8 cellular contexts compared by ENCODE assay signal in genomic region chr1:3623441-3624150, GRCh38. TPM values are rescaled to one million over a fixed set of nuclear protein-coding genes. Genes with fewer than 3 reads are reported as not detected.
A peak's percentile ranks its signal among the peaks of the same experiment; 100 is the strongest.
DNase-seq lines count a peak whose midpoint lies in the region; ATAC-seq lines count a peak whose summit lies in the region.

No MANE protein-coding gene starts in this region.

- H3K4me3 Mint-ChIP-seq in activated naive CD8-positive, alpha-beta T cell treated with anti-CD3 and anti-CD28 coated beads, Interleukin-2, amount 10 ng/mL, durations not matched to agents 7 days and 5 days, result peak overlapping the region; percentile 95
- peak overlapping the region; percentile 89 to 90 for H3K4me3 Mint-ChIP-seq in stimulated activated naive B cell treated with anti-CD40 and anti-IgM and Interleukin-4, amounts not matched to agents 10 μg/mL and 1 μg/mL and 100 μg/mL, for 72 hours

- peak overlapping the region; percentile 94 for H3K4me3 ChIP-seq in HUES6 (ENCODE audit: low read depth, low read length)

- H3K27ac Mint-ChIP-seq in activated naive CD8-positive, alpha-beta T cell treated with anti-CD3 and anti-CD28 coated beads, Interleukin-2, amount 10 ng/mL, durations not matched to agents 7 days and 5 days, result peak overlapping the region; percentile 94
- peak overlapping the region; percentile 63 for H3K27ac Mint-ChIP-seq in stimulated activated naive B cell treated with anti-CD40 and anti-IgM and Interleukin-4, amounts not matched to agents 10 μg/mL and 1 μg/mL and 100 μg/mL, for 72 hours

- H3K36me3 Mint-ChIP-seq in activated naive CD8-positive, alpha-beta T cell treated with anti-CD3 and anti-CD28 coated beads, Interleukin-2, amount 10 ng/mL, durations not matched to agents 7 days and 5 days, result peaks cover 3% of the 10 kb centered on the region
- peaks cover 2 to 7% of the 10 kb centered on the region in 2 donors for H3K36me3 Mint-ChIP-seq in stimulated activated naive B cell treated with anti-CD40 and anti-IgM and Interleukin-4, amounts not matched to agents 10 μg/mL and 1 μg/mL and 100 μg/mL, for 72 hours

- H3K9me3 ChIP-seq in HUES6 (ENCODE audit: control insufficient read depth, insufficient read depth, low read depth, low read length), result no peaks in the 10 kb centered on the region

- no peak for DNase-seq in activated naive CD8-positive, alpha-beta T cell treated with anti-CD3 and anti-CD28 coated beads, Interleukin-2, amount 10 ng/mL, durations not matched to agents 7 days and 5 days
- DNase-seq in iris pigment epithelial cell (ENCODE audit: low read depth) (peak; percentile 9), NCI-H187 treated with DMSO at 0.1 percent for 48 hours (lab: John Stamatoyannopoulos, UW) (no peak), SKM-1 treated with dmso at 0.1 percent for 144 hours (lab: John Stamatoyannopoulos, UW; ENCODE audit: unreplicated experiment) (no peak), NCI-H2029 treated with DMSO at 0.1 percent for 48 hours (lab: John Stamatoyannopoulos, UW) (no peak)
- DNase-seq in stimulated activated naive B cell treated with anti-CD40 and anti-IgM and Interleukin-4, amounts not matched to agents 10 μg/mL and 1 μg/mL and 100 μg/mL, for 72 hours, result no peak
- DNase-seq in activated CD4-positive, CD25-positive, alpha-beta regulatory T cell treated with anti-CD3 and anti-CD28 coated beads, Interleukin-2, amount 50 U/mL, for 72 hours, result no peak

- peaks cover 14% of the 10 kb centered on the region for H3K36me3 ChIP-seq in HUES6 (ENCODE audit: control insufficient read depth, insufficient read depth, low read length)

- H3K4me1 Mint-ChIP-seq in activated naive CD8-positive, alpha-beta T cell treated with anti-CD3 and anti-CD28 coated beads, Interleukin-2, amount 10 ng/mL, durations not matched to agents 7 days and 5 days, result peaks cover 21% of the 10 kb centered on the region
- peaks cover 29 to 45% of the 10 kb centered on the region in 2 donors for H3K4me1 Mint-ChIP-seq in stimulated activated naive B cell treated with anti-CD40 and anti-IgM and Interleukin-4, amounts not matched to agents 10 μg/mL and 1 μg/mL and 100 μg/mL, for 72 hours

- H3K4me1 ChIP-seq in HUES6 (ENCODE audit: control insufficient read depth, insufficient read depth, low read length), result peaks cover 11% of the 10 kb centered on the region

- POLR2A ChIA-PET in activated naive CD8-positive, alpha-beta T cell treated with anti-CD3 and anti-CD28 coated beads, Interleukin-2, amount 10 ng/mL, durations not matched to agents 7 days and 5 days (lab: Charles Lee), result interaction anchor here (1.2 kb wide), 1 partner anchor 26 kb away, joined by 3 read pairs; the partner anchor contains the start of gene WRAP73

- no peak overlapping the region for H3K27ac ChIP-seq in HUES6 (ENCODE audit: low read depth, low read length)

- ATAC-seq in activated naive CD8-positive, alpha-beta T cell treated with anti-CD3 and anti-CD28 coated beads, Interleukin-2, amount 10 ng/mL, durations not matched to agents 7 days and 5 days (ENCODE audit: low read depth), result no peak
- no peak for ATAC-seq in stimulated activated naive B cell treated with anti-CD40 and anti-IgM and Interleukin-4, amounts not matched to agents 10 μg/mL and 1 μg/mL and 100 μg/mL, for 72 hours (replicated peaks)

- H3K27me3 ChIP-seq in HUES6 (ENCODE audit: control insufficient read depth, insufficient read depth, low read length), result peaks cover 15% of the 10 kb centered on the region; the same call in 1 of the 2 replicates

- H3K9me3 Mint-ChIP-seq in activated naive CD8-positive, alpha-beta T cell treated with anti-CD3 and anti-CD28 coated beads, Interleukin-2, amount 10 ng/mL, durations not matched to agents 7 days and 5 days, result no peaks in the 10 kb centered on the region
- H3K9me3 Mint-ChIP-seq in stimulated activated naive B cell treated with anti-CD40 and anti-IgM and Interleukin-4, amounts not matched to agents 10 μg/mL and 1 μg/mL and 100 μg/mL, for 72 hours, result no peaks in the 10 kb centered on the region

- H3K9ac ChIP-seq in HUES6 (ENCODE audit: low read length), result peak overlapping the region; percentile 56

- H3K27me3 Mint-ChIP-seq in activated naive CD8-positive, alpha-beta T cell treated with anti-CD3 and anti-CD28 coated beads, Interleukin-2, amount 10 ng/mL, durations not matched to agents 7 days and 5 days, result peaks cover 2% of the 10 kb centered on the region
- H3K27me3 Mint-ChIP-seq in stimulated activated naive B cell treated with anti-CD40 and anti-IgM and Interleukin-4, amounts not matched to agents 10 μg/mL and 1 μg/mL and 100 μg/mL, for 72 hours, result no peaks in the 10 kb centered on the region

RNA-seq across cellular contexts. Expression of gene TPRG1L, which starts 1.2 kb away (rescaled TPM):
- 10 to 100 TPM; 23.8 to 29.4 TPM for total RNA-seq in activated naive CD8-positive, alpha-beta T cell treated with anti-CD3 and anti-CD28 coated beads, Interleukin-2, amount 10 ng/mL, durations not matched to agents 7 days and 5 days

RNA-seq across cellular contexts. Expression of gene MEGF6, which starts 12.3 kb away (rescaled TPM):
- 10 to 100 TPM; 56.6 TPM for total RNA-seq in activated naive CD8-positive, alpha-beta T cell treated with anti-CD3 and anti-CD28 coated beads, Interleukin-2, amount 10 ng/mL, durations not matched to agents 7 days and 5 days

RNA-seq across cellular contexts. Expression of gene WRAP73, which starts 26.3 kb away (rescaled TPM):
- 10 to 100 TPM; 40.2 to 41.6 TPM for total RNA-seq in activated naive CD8-positive, alpha-beta T cell treated with anti-CD3 and anti-CD28 coated beads, Interleukin-2, amount 10 ng/mL, durations not matched to agents 7 days and 5 days

RNA-seq across cellular contexts. Expression of gene TP73, which starts 28.7 kb away (rescaled TPM):
- 1 to 10 TPM in 1 of 2 experiments, under 1 TPM in 1; 0.62 to 1.1 TPM for total RNA-seq in activated naive CD8-positive, alpha-beta T cell treated with anti-CD3 and anti-CD28 coated beads, Interleukin-2, amount 10 ng/mL, durations not matched to agents 7 days and 5 days
